8 cellular contexts compared by ENCODE assay signal in genomic region chr1:109041614-109042473, GRCh38. TPM values are rescaled to one million over a fixed set of nuclear protein-coding genes. Genes with fewer than 3 reads are reported as not detected.
A peak's percentile ranks its signal among the peaks of the same experiment; 100 is the strongest.
DNase-seq lines count a peak whose midpoint lies in the region; ATAC-seq and TF ChIP-seq lines count a peak whose summit lies in the region.

TSS of gene WDR47 (minus strand) at chr1:109042102. CDS start at chr1:109023512, 18,590 bp downstream.

- no peak for TF ChIP-seq CTCF in PC-9 (conservative IDR thresholded peaks at IDR 0.05)

- H3K4me1 ChIP-seq in PC-9 (replicated peaks; ENCODE audit: insufficient read depth) (peaks cover 16% of the 10 kb centered on the region), esophagus (ENCODE audit: control insufficient read depth in 2 of 2, insufficient read depth in 2 of 2, low read length in 1 of 2) (no peaks in the 10 kb centered on the region), mucosa of stomach (ENCODE audit: control insufficient read depth, insufficient read depth, low read length) (no peaks in the 10 kb centered on the region)

- no peaks in the 10 kb centered on the region for H3K9me3 Mint-ChIP-seq in activated T-cell treated with anti-CD3 and anti-CD28 coated beads, Interleukin-2, amount 50 U/mL, for 24 hours

- H3K4me1 Mint-ChIP-seq in activated T-cell treated with anti-CD3 and anti-CD28 coated beads, Interleukin-2, amount 50 U/mL, for 24 hours (ENCODE audit: low read depth) = peaks cover 22% of the 10 kb centered on the region

- peaks cover 5% of the 10 kb centered on the region; the same call in 1 of the 2 replicates for H3F3A ChIP-seq in PC-9 (ENCODE audit: insufficient read depth, low read depth)

- H3K27ac ChIP-seq in PC-9 (no peak within 1 kb of the TSS), esophagus (ENCODE audit: low read depth in 2 of 2, low read length in 1 of 2) (peak within 1 kb of the TSS; percentile 95)

- no TSS peak for BruUV-seq in PC-9 (replicated peaks; lab: Mats Ljungman, UMichigan)

- DNase-seq in DMS153 treated with DMSO at 0.1 percent for 48 hours (lab: John Stamatoyannopoulos, UW; ENCODE audit: unreplicated experiment) = peak; percentile 69
- DNase-seq in Jurkat, Clone E6-1 (ENCODE audit: low read depth, low spot score) = peak; percentile 94
- peak; percentile 93 to 94 for DNase-seq in PC-9
- peak; percentile 94 for DNase-seq in activated T-cell treated with anti-CD3 and anti-CD28 coated beads, Interleukin-2, amount 50 U/mL, for 24 hours
- peak; percentile 94 for DNase-seq in stimulated activated CD8-positive, alpha-beta memory T cell treated with anti-CD3 and anti-CD28 coated beads, Interleukin-4, amount 100 ng/mL, for 48 hours

- H2AFZ ChIP-seq in PC-9 = peak within 1 kb of the TSS; percentile 96

- POLR2A ChIA-PET in PC-9 (lab: Charles Lee; ENCODE audit: unreplicated experiment) = interaction anchor here (0.6 to 0.8 kb wide), 5 partner anchors 9 to 578 kb away, joined by 3 to 9 read pairs (median 5); partner anchors contain the start of genes AMPD2 and GNAT2

- intact Hi-C loops in PC-9 (cut with micrococcal nuclease; ENCODE audit: unreplicated experiment) = loop anchor here (2.0 to 5.0 kb wide), 2 partner anchors 220 to 295 kb away; partner anchors contain the start of gene STXBP3

- H3K4me3 Mint-ChIP-seq in activated T-cell treated with anti-CD3 and anti-CD28 coated beads, Interleukin-2, amount 50 U/mL, for 24 hours = peak within 1 kb of the TSS; percentile 86

- peak; percentile 89 for ATAC-seq in GM21717 (IDR thresholded peaks at IDR 0.05; ENCODE audit: unreplicated experiment)

- H3K36me3 ChIP-seq in PC-9 (ENCODE audit: low read depth) (no peaks in the 10 kb centered on the region), esophagus (ENCODE audit: control insufficient read depth in 2 of 2, insufficient read depth in 2 of 2, low read length in 1 of 2) (no peaks in the 10 kb centered on the region), mucosa of stomach (ENCODE audit: control insufficient read depth, insufficient read depth, low read length) (no peaks in the 10 kb centered on the region)

- H3K79me2 ChIP-seq in PC-9 (ENCODE audit: low read depth) = peaks cover 15% of the 10 kb centered on the region

- H3K27ac Mint-ChIP-seq in activated T-cell treated with anti-CD3 and anti-CD28 coated beads, Interleukin-2, amount 50 U/mL, for 24 hours = peak within 1 kb of the TSS; percentile 89

- peak within 1 kb of the TSS; percentile 86 for H3K9ac ChIP-seq in mucosa of stomach (ENCODE audit: low read length)

- WGBS in esophagus, 2 donors = 0 to 1% methylated on average over 72 to 90 of the region's 90 CpGs

- CTCF ChIA-PET in PC-9 (lab: Charles Lee) = interaction anchor here (0.6 to 0.8 kb wide), 2 partner anchors 50 to 58 kb away, joined by 3 to 5 read pairs; no protein-coding TSS in a partner anchor

- H3K27me3 ChIP-seq in PC-9 (ENCODE audit: insufficient read depth, low read depth) (no peaks in the 10 kb centered on the region), esophagus (ENCODE audit: control insufficient read depth in 1 of 2, insufficient read depth in 2 of 2, low read length in 2 of 2) (no peaks in the 10 kb centered on the region), mucosa of stomach (ENCODE audit: control insufficient read depth, insufficient read depth, low read length) (no peaks in the 10 kb centered on the region)

- H4K20me1 ChIP-seq in PC-9 (ENCODE audit: insufficient read depth) = no peaks in the 10 kb centered on the region

- H3K4me3 ChIP-seq in Jurkat, Clone E6-1 (ENCODE audit: low read length) = peak within 1 kb of the TSS; percentile 85
- H3K4me3 ChIP-seq in PC-9 (peak within 1 kb of the TSS; percentile 76), esophagus (ENCODE audit: low read depth in 1 of 2, low read length in 2 of 2) (peak within 1 kb of the TSS; percentile 93 to 96), mucosa of stomach (ENCODE audit: low read length) (peak within 1 kb of the TSS; percentile 77)

- H3K27me3 Mint-ChIP-seq in activated T-cell treated with anti-CD3 and anti-CD28 coated beads, Interleukin-2, amount 50 U/mL, for 24 hours = no peaks in the 10 kb centered on the region

- H3K4me2 ChIP-seq in PC-9 = peak within 1 kb of the TSS; percentile 85

- H3K36me3 Mint-ChIP-seq in activated T-cell treated with anti-CD3 and anti-CD28 coated beads, Interleukin-2, amount 50 U/mL, for 24 hours (ENCODE audit: low read depth) = peaks cover 2% of the 10 kb centered on the region

- H3K9me3 ChIP-seq in PC-9 (ENCODE audit: insufficient read depth, low read depth) = no peaks in the 10 kb centered on the region
- H3K9me3 ChIP-seq in esophagus (ENCODE audit: control insufficient read depth in 2 of 2, insufficient read depth in 1 of 2, low read depth in 1 of 2, low read length in 1 of 2) = no peaks in the 10 kb centered on the region
- no peaks in the 10 kb centered on the region for H3K9me3 ChIP-seq in mucosa of stomach (ENCODE audit: control insufficient read depth, low read length)

- no peaks in the 10 kb centered on the region for H3K9me2 ChIP-seq in PC-9 (ENCODE audit: insufficient read depth)

RNA-seq across cellular contexts. Expression of gene WDR47, which starts in this region (rescaled TPM):
- 8.6 TPM for polyA plus RNA-seq in Jurkat, Clone E6-1 (2012; ENCODE audit: insufficient read depth, insufficient read length)
- total RNA-seq in PC-9 (2021) = 6.4 and 8.3 TPM in 2 replicates
- polyA plus RNA-seq in esophagus = 1 to 10 TPM; 6.4 to 8.4 TPM
